1 cellular context compared by ENCODE assay signal in the genomic region with DNA sequence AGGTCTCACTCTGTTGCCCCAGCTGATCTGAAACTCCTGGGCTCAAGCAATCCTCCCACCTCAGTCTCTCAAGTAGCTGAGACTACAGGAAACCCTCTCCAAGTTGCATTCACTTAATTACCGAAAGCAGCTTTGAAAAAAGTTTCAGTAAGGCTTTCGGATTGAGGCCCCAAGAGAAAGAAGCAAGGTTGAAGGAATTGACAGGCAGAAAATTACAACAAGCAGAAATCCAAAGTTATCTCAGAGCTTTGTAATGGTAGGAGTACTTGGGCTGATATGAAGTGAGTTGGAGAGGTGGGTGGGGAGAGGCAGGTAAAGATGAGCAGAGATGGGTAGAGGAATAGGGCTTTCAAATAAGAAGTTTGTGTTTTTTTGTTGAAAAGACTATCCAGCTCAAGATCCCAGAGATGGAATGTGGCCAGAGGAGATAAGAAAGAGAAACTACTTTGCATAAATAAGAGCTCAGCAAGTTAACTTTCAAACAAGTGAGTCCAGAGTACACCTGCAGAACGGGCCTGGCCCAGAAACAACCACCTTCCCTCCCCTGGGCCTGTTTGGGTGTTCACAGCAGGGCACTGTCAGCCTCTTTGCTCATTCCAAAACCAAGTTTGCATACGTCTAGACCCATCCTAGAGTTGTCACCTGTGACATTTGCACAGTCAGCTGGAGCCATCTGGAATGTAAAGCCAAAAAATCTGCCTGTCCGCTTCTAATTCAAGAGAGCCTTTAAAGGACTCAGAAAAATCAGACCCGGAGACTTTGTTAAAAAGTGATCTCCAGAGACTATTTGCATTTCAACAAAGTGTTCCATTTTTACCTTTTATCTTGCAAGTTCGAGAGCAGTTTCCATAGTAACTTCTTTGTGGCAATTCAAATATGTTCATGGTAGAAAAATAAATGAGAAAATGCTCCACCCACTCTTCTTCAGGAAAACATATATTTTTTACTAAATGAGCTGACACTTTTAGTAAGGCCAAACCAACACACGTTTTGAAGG.
TF ChIP-seq lines count a peak whose summit lies in the region.

No MANE protein-coding gene starts in this region.

TF ChIP-seq in HepG2, 621 proteins besides CTCF, POLR2A, EP300 and RAD21 (continued from another document):
- TF ChIP-seq CEBPB (IDR thresholded peaks at IDR 0.05; ENCODE audit: borderline replicate concordance, low read depth, low read length) (no peak), SETDB1 (CRISPR knock-in tag; IDR thresholded peaks at IDR 0.05; ENCODE audit: borderline replicate concordance) (no peak), EED (CRISPR knock-in tag; IDR thresholded peaks at IDR 0.05) (no peak), HNRNPLL (IDR thresholded peaks at IDR 0.05; ENCODE audit: low read depth, low read length, poor library complexity, severe bottlenecking) (no peak), ISX (CRISPR knock-in tag; conservative IDR thresholded peaks at IDR 0.05) (no peak), ZNF746 (CRISPR knock-in tag; IDR thresholded peaks at IDR 0.05) (no peak), KAT2B (IDR thresholded peaks at IDR 0.05; ENCODE audit: borderline replicate concordance, low read depth, low read length) (no peak)
- TF ChIP-seq, protein P1, sequence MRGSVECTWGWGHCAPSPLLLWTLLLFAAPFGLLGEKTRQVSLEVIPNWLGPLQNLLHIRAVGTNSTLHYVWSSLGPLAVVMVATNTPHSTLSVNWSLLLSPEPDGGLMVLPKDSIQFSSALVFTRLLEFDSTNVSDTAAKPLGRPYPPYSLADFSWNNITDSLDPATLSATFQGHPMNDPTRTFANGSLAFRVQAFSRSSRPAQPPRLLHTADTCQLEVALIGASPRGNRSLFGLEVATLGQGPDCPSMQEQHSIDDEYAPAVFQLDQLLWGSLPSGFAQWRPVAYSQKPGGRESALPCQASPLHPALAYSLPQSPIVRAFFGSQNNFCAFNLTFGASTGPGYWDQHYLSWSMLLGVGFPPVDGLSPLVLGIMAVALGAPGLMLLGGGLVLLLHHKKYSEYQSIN (CRISPR knock-in tag; IDR thresholded peaks at IDR 0.05; ENCODE audit: borderline replicate concordance), result no peak
- TF ChIP-seq, protein P2, sequence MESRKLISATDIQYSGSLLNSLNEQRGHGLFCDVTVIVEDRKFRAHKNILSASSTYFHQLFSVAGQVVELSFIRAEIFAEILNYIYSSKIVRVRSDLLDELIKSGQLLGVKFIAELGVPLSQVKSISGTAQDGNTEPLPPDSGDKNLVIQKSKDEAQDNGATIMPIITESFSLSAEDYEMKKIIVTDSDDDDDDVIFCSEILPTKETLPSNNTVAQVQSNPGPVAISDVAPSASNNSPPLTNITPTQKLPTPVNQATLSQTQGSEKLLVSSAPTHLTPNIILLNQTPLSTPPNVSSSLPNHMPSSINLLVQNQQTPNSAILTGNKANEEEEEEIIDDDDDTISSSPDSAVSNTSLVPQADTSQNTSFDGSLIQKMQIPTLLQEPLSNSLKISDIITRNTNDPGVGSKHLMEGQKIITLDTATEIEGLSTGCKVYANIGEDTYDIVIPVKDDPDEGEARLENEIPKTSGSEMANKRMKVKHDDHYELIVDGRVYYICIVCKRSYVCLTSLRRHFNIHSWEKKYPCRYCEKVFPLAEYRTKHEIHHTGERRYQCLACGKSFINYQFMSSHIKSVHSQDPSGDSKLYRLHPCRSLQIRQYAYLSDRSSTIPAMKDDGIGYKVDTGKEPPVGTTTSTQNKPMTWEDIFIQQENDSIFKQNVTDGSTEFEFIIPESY (CRISPR knock-in tag; IDR thresholded peaks at IDR 0.05), result no peak
- TF ChIP-seq, protein P3, sequence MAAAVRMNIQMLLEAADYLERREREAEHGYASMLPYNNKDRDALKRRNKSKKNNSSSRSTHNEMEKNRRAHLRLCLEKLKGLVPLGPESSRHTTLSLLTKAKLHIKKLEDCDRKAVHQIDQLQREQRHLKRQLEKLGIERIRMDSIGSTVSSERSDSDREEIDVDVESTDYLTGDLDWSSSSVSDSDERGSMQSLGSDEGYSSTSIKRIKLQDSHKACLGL (CRISPR knock-in tag; IDR thresholded peaks at IDR 0.05), result no peak
- TF ChIP-seq, protein P4, sequence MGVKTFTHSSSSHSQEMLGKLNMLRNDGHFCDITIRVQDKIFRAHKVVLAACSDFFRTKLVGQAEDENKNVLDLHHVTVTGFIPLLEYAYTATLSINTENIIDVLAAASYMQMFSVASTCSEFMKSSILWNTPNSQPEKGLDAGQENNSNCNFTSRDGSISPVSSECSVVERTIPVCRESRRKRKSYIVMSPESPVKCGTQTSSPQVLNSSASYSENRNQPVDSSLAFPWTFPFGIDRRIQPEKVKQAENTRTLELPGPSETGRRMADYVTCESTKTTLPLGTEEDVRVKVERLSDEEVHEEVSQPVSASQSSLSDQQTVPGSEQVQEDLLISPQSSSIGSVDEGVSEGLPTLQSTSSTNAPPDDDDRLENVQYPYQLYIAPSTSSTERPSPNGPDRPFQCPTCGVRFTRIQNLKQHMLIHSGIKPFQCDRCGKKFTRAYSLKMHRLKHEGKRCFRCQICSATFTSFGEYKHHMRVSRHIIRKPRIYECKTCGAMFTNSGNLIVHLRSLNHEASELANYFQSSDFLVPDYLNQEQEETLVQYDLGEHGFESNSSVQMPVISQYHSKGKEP (CRISPR knock-in tag; IDR thresholded peaks at IDR 0.05), result no peak
- TF ChIP-seq, protein P5, sequence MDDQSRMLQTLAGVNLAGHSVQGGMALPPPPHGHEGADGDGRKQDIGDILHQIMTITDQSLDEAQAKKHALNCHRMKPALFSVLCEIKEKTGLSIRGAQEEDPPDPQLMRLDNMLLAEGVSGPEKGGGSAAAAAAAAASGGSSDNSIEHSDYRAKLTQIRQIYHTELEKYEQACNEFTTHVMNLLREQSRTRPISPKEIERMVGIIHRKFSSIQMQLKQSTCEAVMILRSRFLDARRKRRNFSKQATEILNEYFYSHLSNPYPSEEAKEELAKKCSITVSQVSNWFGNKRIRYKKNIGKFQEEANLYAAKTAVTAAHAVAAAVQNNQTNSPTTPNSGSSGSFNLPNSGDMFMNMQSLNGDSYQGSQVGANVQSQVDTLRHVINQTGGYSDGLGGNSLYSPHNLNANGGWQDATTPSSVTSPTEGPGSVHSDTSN (CRISPR knock-in tag; IDR thresholded peaks at IDR 0.05; ENCODE audit: borderline replicate concordance), result no peak
